8 cellular contexts compared by ENCODE assay signal in the genomic region with DNA sequence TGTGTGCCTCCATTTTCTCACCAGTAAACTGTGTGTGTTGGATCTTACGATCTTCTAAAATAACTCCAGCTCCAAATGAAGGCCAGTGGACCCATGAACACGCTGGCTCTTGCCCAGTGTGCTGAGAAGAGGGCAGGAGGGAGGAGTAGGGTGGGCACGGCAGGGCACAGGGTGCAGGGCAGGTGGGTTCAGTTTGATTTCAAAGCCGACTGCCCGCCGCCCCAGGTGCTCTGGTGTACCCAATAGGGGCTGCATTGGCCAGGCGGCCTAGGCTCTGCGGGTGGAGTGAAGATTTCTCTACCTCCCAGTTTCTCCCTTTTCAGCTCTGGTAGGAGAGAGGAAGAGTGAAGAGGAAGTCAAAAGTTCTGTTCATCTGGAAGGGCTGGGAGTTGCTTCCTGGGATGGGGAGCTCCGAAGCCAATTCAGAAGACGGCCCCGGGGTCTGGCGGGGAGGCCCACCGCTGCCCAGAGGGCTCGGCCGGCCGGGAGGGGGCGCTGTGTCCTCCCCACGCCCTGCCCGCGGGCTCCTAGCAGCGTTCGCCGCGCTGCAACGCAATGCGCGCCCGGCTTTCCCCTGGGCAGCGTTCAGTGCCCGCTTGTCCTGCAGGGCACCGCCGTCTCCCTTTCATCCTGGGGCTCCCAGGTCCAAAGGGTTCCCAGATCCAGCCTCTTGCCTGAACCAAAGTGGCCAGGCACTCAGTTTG. TPM values are rescaled to one million over a fixed set of nuclear protein-coding genes. Genes with fewer than 3 reads are reported as not detected.
DNase-seq lines count a peak whose midpoint lies in the region; ATAC-seq and TF ChIP-seq lines count a peak whose summit lies in the region.

No MANE protein-coding gene starts in this region.

- no peaks in the 10 kb centered on the region for H3K36me3 Mint-ChIP-seq in CD8-positive, alpha-beta memory T cell

- no peaks in the 10 kb centered on the region for H4K20me1 ChIP-seq in Loucy (ENCODE audit: insufficient read depth, low read length, poor library complexity, severe bottlenecking)

- H3K27ac Mint-ChIP-seq in CD8-positive, alpha-beta memory T cell, result no peak overlapping the region

- intact Hi-C loops in left cardiac atrium (cut with DNase I), result no loop called here
- intact Hi-C loops in sciatic nerve (cut with DNase I), result no loop called here

- no peaks in the 10 kb centered on the region for H3F3A ChIP-seq in Loucy (ENCODE audit: low read depth)

- peak; percentile 53 to 74 for ATAC-seq in left cardiac atrium
- ATAC-seq in sciatic nerve, result peak; percentile 53
- no peak for ATAC-seq in GM21786 (IDR thresholded peaks at IDR 0.05; ENCODE audit: unreplicated experiment)
- no peak for ATAC-seq in GM18498 (IDR thresholded peaks at IDR 0.05; ENCODE audit: unreplicated experiment)
- ATAC-seq in HG03565 (IDR thresholded peaks at IDR 0.05; ENCODE audit: unreplicated experiment), result no peak

- no peak overlapping the region for H2AFZ ChIP-seq in Loucy (ENCODE audit: low read length)

- peaks cover 44 to 74% of the 10 kb centered on the region in 2 donors for H3K27me3 Mint-ChIP-seq in CD8-positive, alpha-beta memory T cell

- no peaks in the 10 kb centered on the region for H3K4me1 ChIP-seq in CD8-positive, alpha-beta memory T cell (ENCODE audit: insufficient read depth, low read length)
- no peaks in the 10 kb centered on the region for H3K4me1 ChIP-seq in Loucy (ENCODE audit: insufficient read depth, low read length, poor library complexity, severe bottlenecking)

- 0 out of 2 replicates have a peak, but pooled peaks have one; percentile 16 for TF ChIP-seq CTCF in Loucy (conservative IDR thresholded peaks at IDR 0.05; ENCODE audit: low read length)

- H3K36me3 ChIP-seq in CD8-positive, alpha-beta memory T cell (ENCODE audit: insufficient read depth, low read length), result no peaks in the 10 kb centered on the region
- H3K36me3 ChIP-seq in Loucy (ENCODE audit: insufficient read depth, low read length), result no peaks in the 10 kb centered on the region

- POLR2A ChIA-PET in CD8-positive, alpha-beta memory T cell (lab: Charles Lee), result no interaction called here

- H3K27ac ChIP-seq in CD8-positive, alpha-beta memory T cell (ENCODE audit: low read depth, low read length), result no peak overlapping the region

- H3K4me1 Mint-ChIP-seq in CD8-positive, alpha-beta memory T cell, result peaks cover 3 to 19% (median 5%) of the 10 kb centered on the region in 3 donors

- H3K4me2 ChIP-seq in Loucy (ENCODE audit: low read depth, low read length, poor library complexity, severe bottlenecking), result no peak overlapping the region

- H3K9me2 ChIP-seq in Loucy (replicated peaks; ENCODE audit: low read depth, low read length), result no peaks in the 10 kb centered on the region

- H3K79me2 ChIP-seq in Loucy (ENCODE audit: insufficient read depth, low read length), result no peaks in the 10 kb centered on the region

- peaks cover 26% of the 10 kb centered on the region for H3K27me3 ChIP-seq in CD8-positive, alpha-beta memory T cell (ENCODE audit: insufficient read depth, low read length, poor library complexity, severe bottlenecking)
- H3K27me3 ChIP-seq in Loucy (ENCODE audit: insufficient read depth, low read length, poor library complexity, severe bottlenecking), result peaks cover 7% of the 10 kb centered on the region

- H3K9me3 Mint-ChIP-seq in CD8-positive, alpha-beta memory T cell, result no peaks in the 10 kb centered on the region

- no peak overlapping the region for H3K9ac ChIP-seq in Loucy (ENCODE audit: low read depth, low read length, poor library complexity, severe bottlenecking)

- H3K4me3 ChIP-seq in CD8-positive, alpha-beta memory T cell (ENCODE audit: low read length), result no peak overlapping the region
- no peak overlapping the region for H3K4me3 ChIP-seq in Loucy (ENCODE audit: low read length, poor library complexity, severe bottlenecking)

- DNase-seq in CD8-positive, alpha-beta memory T cell, result peak in 1 of 5 donors; percentile 8
- peak; percentile 21 for DNase-seq in activated T-cell treated with anti-CD3 and anti-CD28 coated beads for 4 hours
- no peak for DNase-seq in left cardiac atrium
- DNase-seq in sciatic nerve (ENCODE audit: low spot score), result no peak

- H3K4me3 Mint-ChIP-seq in CD8-positive, alpha-beta memory T cell, result peak overlapping the region; percentile 67 to 80 (median 75)

- CTCF ChIA-PET in CD8-positive, alpha-beta memory T cell (lab: Charles Lee), result interaction anchor here (0.9 to 1.1 kb wide), 2 partner anchors 10 to 15 kb away, joined by 3 read pairs; no protein-coding TSS in a partner anchor

- H3K9me3 ChIP-seq in CD8-positive, alpha-beta memory T cell (ENCODE audit: low read length), result no peaks in the 10 kb centered on the region
- H3K9me3 ChIP-seq in Loucy (ENCODE audit: insufficient read depth, low read depth, low read length), result no peaks in the 10 kb centered on the region

RNA-seq across cellular contexts. Expression of a gene that starts 1.1 kb away (rescaled TPM):
- total RNA-seq in CD8-positive, alpha-beta memory T cell, result not detected
- polyA plus RNA-seq in CD8-positive, alpha-beta memory T cell, result not detected
- total RNA-seq in left cardiac atrium, result not detected
- 0.36 TPM for total RNA-seq in sciatic nerve

Comparison
In these comparisons a context has a peak if more than half of its experiments do, and no peak if none do; other contexts are left out.
1. ATAC-seq: peak in left cardiac atrium (2 of 2) and sciatic nerve (single experiment); none in GM21786 (single experiment), GM18498 (single experiment) and HG03565 (single experiment).